In genomic region chr2:131491469-131491836, GRCh38 we compare ENCODE assay signal across 8 cellular contexts. TPM values are rescaled to one million over a fixed set of nuclear protein-coding genes. Genes with fewer than 3 reads are reported as not detected.
A peak's percentile ranks its signal among the peaks of the same experiment; 100 is the strongest.
DNase-seq lines count a peak whose midpoint lies in the region; ATAC-seq and TF ChIP-seq lines count a peak whose summit lies in the region.
"Not testable (repeated sequence)": the region's sequence is repeated elsewhere in the genome, so short reads cannot be mapped to it uniquely, and the experiment has no call there.

No MANE protein-coding gene starts in this region.

- peaks cover 51% of the 10 kb centered on the region for H3K79me2 ChIP-seq in mesendoderm (ENCODE audit: control insufficient read depth, insufficient read depth, low read length)

- peak overlapping the region; percentile 100 for H3K4me3 ChIP-seq in HUES6 (ENCODE audit: low read depth, low read length)
- peak overlapping the region; percentile 68; the same call in 1 of the 2 replicates for H3K4me3 ChIP-seq in SJSA1
- peak overlapping the region; percentile 18 to 98 for H3K4me3 ChIP-seq in ascending aorta
- peak overlapping the region; percentile 56 for H3K4me3 ChIP-seq in fibroblast of mammary gland (ENCODE audit: control insufficient read depth, low read depth, low read length)
- peak overlapping the region; percentile 38 for H3K4me3 ChIP-seq in mesendoderm (ENCODE audit: low read length)
- peak overlapping the region; percentile 6 to 93 (median 80) for H3K4me3 ChIP-seq in spleen

- not testable (repeated sequence) for H2AK5ac ChIP-seq in mesendoderm (ENCODE audit: low read length)

- CTCF ChIA-PET in CD4-positive, alpha-beta T cell (lab: Charles Lee), result interaction anchor here (1.6 to 1.8 kb wide), 2 partner anchors 181 to 387 kb away, joined by 5 to 6 read pairs; partner anchors contain the start of gene PLEKHB2

- H2BK5ac ChIP-seq in mesendoderm (ENCODE audit: low read length), result not testable (repeated sequence)

- intact Hi-C loops in CD4-positive, alpha-beta T cell (cut with DNase I, micrococcal nuclease), result loop anchor here in 1 of 2 experiments (5.0 to 10.0 kb wide), 8 partner anchors 191 to 1309 kb away; partner anchors contain the start of genes FAM168B, IMP4, MZT2B and PLEKHB2
- intact Hi-C loops in ascending aorta (cut with DNase I), result loop anchor here (5.0 to 10.0 kb wide), 9 partner anchors 36 to 1614 kb away; partner anchors contain the start of genes CCDC74A, FAM168B, IMP4 and PLEKHB2
- intact Hi-C loops in spleen (cut with DNase I; ENCODE audit: low total_unique reads), result not testable (repeated sequence)

- not testable (repeated sequence) for H3K27me3 ChIP-seq in CD4-positive, alpha-beta T cell (ENCODE audit: control insufficient read depth, insufficient read depth, low read length); HUES6 (ENCODE audit: control insufficient read depth, insufficient read depth, low read length); SJSA1 (replicated peaks); ascending aorta; mesendoderm (ENCODE audit: insufficient read depth, low read length, poor library complexity); spleen (replicated peaks in 1 of 7)

- H3K4me1 ChIP-seq in HUES6 (ENCODE audit: control insufficient read depth, insufficient read depth, low read length) (peaks cover 12% of the 10 kb centered on the region; the same call in 1 of the 2 replicates), spleen (peaks cover 15 to 58% (median 39%) of the 10 kb centered on the region in 6 donors)
- H3K4me1 ChIP-seq in SJSA1 (replicated peaks); ascending aorta; mesendoderm (ENCODE audit: control insufficient read depth, low read depth, low read length): not testable (repeated sequence)

- H3K27ac Mint-ChIP-seq in CD4-positive, alpha-beta T cell, result peak overlapping the region; percentile 93

- TF ChIP-seq CTCF in CD4-positive, alpha-beta T cell (IDR thresholded peaks at IDR 0.05); ascending aorta (IDR thresholded peaks at IDR 0.05); fibroblast of mammary gland (conservative IDR thresholded peaks at IDR 0.05; ENCODE audit: control insufficient read depth, insufficient read depth, low read depth, low read length); spleen (IDR thresholded peaks at IDR 0.05 in 8 of 11, conservative IDR thresholded peaks at IDR 0.05 in 3 of 11): not testable (repeated sequence)

- not testable (repeated sequence) for H4K8ac ChIP-seq in mesendoderm (ENCODE audit: low read depth, low read length)

- peak overlapping the region; percentile 92 for H3K4me3 Mint-ChIP-seq in CD4-positive, alpha-beta T cell

- not testable (repeated sequence) for ATAC-seq in CD4-positive, alpha-beta T cell (ENCODE audit: poor library complexity)
- peak; percentile 10 for ATAC-seq in GM21619 (IDR thresholded peaks at IDR 0.05; ENCODE audit: unreplicated experiment)

- H3K4ac ChIP-seq in mesendoderm (ENCODE audit: low read depth, low read length), result not testable (repeated sequence)

- not testable (repeated sequence) for H3K79me1 ChIP-seq in mesendoderm (ENCODE audit: low read length)

- not testable (repeated sequence) for H3K9me3 Mint-ChIP-seq in CD4-positive, alpha-beta T cell

- H4K5ac ChIP-seq in mesendoderm (ENCODE audit: low read length), result not testable (repeated sequence)

- peaks cover 30% of the 10 kb centered on the region for H3K4me1 Mint-ChIP-seq in CD4-positive, alpha-beta T cell (ENCODE audit: low read depth)

- not testable (repeated sequence) for H2BK120ac ChIP-seq in mesendoderm (ENCODE audit: low read depth, low read length)

- H3K23ac ChIP-seq in mesendoderm (ENCODE audit: low read length), result not testable (repeated sequence)

- H3K9ac ChIP-seq in HUES6 (ENCODE audit: low read length) (peak overlapping the region; percentile 79), mesendoderm (ENCODE audit: low read length) (peak overlapping the region; percentile 71)

- not testable (repeated sequence) for H3K27me3 Mint-ChIP-seq in CD4-positive, alpha-beta T cell

- not testable (repeated sequence) for H2BK15ac ChIP-seq in mesendoderm (replicated peaks; ENCODE audit: low read depth)

- peaks cover 34% of the 10 kb centered on the region for H3K36me3 Mint-ChIP-seq in CD4-positive, alpha-beta T cell (ENCODE audit: low read depth)

- not testable (repeated sequence) for TF ChIP-seq POLR2A in spleen (IDR thresholded peaks at IDR 0.05)

- DNase-seq in CD4-positive, alpha-beta T cell; SJSA1 (ENCODE audit: low read depth in 1 of 2, low spot score in 2 of 2); ascending aorta (ENCODE audit: low spot score in 2 of 2); fibroblast of mammary gland (ENCODE audit: low read depth); mesendoderm: not testable (repeated sequence)
- DNase-seq in spleen, result peak; percentile 80

- not testable (repeated sequence) for H3K18ac ChIP-seq in mesendoderm (ENCODE audit: low read length)

- peak overlapping the region; percentile 80 for H3K56ac ChIP-seq in mesendoderm (ENCODE audit: low read length)

- H3K9me3 ChIP-seq in CD4-positive, alpha-beta T cell (ENCODE audit: control insufficient read depth, low read length); HUES6 (ENCODE audit: control insufficient read depth, insufficient read depth, low read depth, low read length); SJSA1 (replicated peaks); ascending aorta; spleen: not testable (repeated sequence)

- H3K27ac ChIP-seq in CD4-positive, alpha-beta T cell (ENCODE audit: low read depth, low read length); HUES6 (ENCODE audit: low read depth, low read length); SJSA1; ascending aorta; mesendoderm (ENCODE audit: low read depth, low read length): not testable (repeated sequence)
- peak overlapping the region in 4 of 8 donors; percentile 6 to 96 (median 50) for H3K27ac ChIP-seq in spleen

- POLR2A ChIA-PET in CD4-positive, alpha-beta T cell (lab: Charles Lee), result interaction anchor here (0.9 kb wide), 1 partner anchor 191 kb away, joined by 3 read pairs; no protein-coding TSS in a partner anchor

- peaks cover 14% of the 10 kb centered on the region for H3K36me3 ChIP-seq in HUES6 (ENCODE audit: control insufficient read depth, insufficient read depth, low read length)
- not testable (repeated sequence) for H3K36me3 ChIP-seq in SJSA1; ascending aorta; mesendoderm (ENCODE audit: control insufficient read depth, insufficient read depth, low read length)
- H3K36me3 ChIP-seq in spleen, result peaks cover 0 to 13% (median 0%) of the 10 kb centered on the region in 6 donors

- WGBS in mesendoderm (ENCODE audit: extremely low coverage, insufficient coverage, low lambda C conversion rate), result no CpG with 5 or more reads among the region's 22 CpGs
- WGBS in spleen, 5 donors, result 7 to 22% (median 14%) methylated on average over 3 to 22 of the region's 22 CpGs

- peak overlapping the region; percentile 33 for H3K4me2 ChIP-seq in mesendoderm (ENCODE audit: low read length)

RNA-seq across cellular contexts. Expression of gene MZT2A, which starts 0.7 kb away (rescaled TPM):
- 10 to 100 TPM; 55.3 to 58.7 TPM for total RNA-seq in CD4-positive, alpha-beta T cell
- 52.5 and 148 TPM in 2 replicates for total RNA-seq in SJSA1 (2014; rRNA removed; shearing (Covaris generic))
- 108 TPM for total RNA-seq in ascending aorta
- 204 TPM for polyA plus RNA-seq in mesendoderm (2013, experiment 1 of 2)
- polyA plus RNA-seq in mesendoderm (2013, experiment 2 of 2), result 192 TPM
- 10 to 100 TPM; 23.7 to 70.6 (median 38.4) TPM for total RNA-seq in spleen
- polyA plus RNA-seq in spleen, result 100 to 1,000 TPM in 2 of 3 donors, 10 to 100 TPM in 1; 90.0 to 190 (median 108) TPM

RNA-seq across cellular contexts. Expression of gene TUBA3D, which starts 15.5 kb away (rescaled TPM):
- total RNA-seq in CD4-positive, alpha-beta T cell, result not detected
- total RNA-seq in SJSA1 (2014; rRNA removed; shearing (Covaris generic)), result not detected in 2 replicates
- not detected for total RNA-seq in ascending aorta
- 0.17 TPM for polyA plus RNA-seq in mesendoderm (2013, experiment 1 of 2)
- polyA plus RNA-seq in mesendoderm (2013, experiment 2 of 2), result 0.32 TPM
- not detected for total RNA-seq in spleen
- under 1 TPM in 2 of 3 donors, not detected in 1; 0.10 to 0.86 TPM for polyA plus RNA-seq in spleen

RNA-seq across cellular contexts. Expression of gene CCDC74A, which starts 36.2 kb away (rescaled TPM):
- under 1 TPM; 0.50 to 0.60 TPM for total RNA-seq in CD4-positive, alpha-beta T cell
- total RNA-seq in SJSA1 (2014; rRNA removed; shearing (Covaris generic)), result 0.63 and 4.3 TPM in 2 replicates
- total RNA-seq in ascending aorta, result 1.8 TPM
- 12.1 TPM for polyA plus RNA-seq in mesendoderm (2013, experiment 1 of 2)
- polyA plus RNA-seq in mesendoderm (2013, experiment 2 of 2), result 11.4 TPM
- 1 to 10 TPM in 4 of 7 donors, under 1 TPM in 3; 0.44 to 3.7 (median 1.0) TPM for total RNA-seq in spleen
- 1 to 10 TPM in 2 of 3 donors, under 1 TPM in 1; 0.77 to 1.2 (median 1.2) TPM for polyA plus RNA-seq in spleen

Comparison
In these comparisons a context has a peak if more than half of its experiments do, and no peak if none do; other contexts are left out.
1. H3K4me3 ChIP-seq: peak in every context shown above with its lines; median percentile 100 in HUES6; 80 in spleen; 68 in SJSA1; 58 in ascending aorta; 56 in fibroblast of mammary gland; 38 in mesendoderm.